Comparison of ENCODE assay signal across 13 cellular contexts in genomic region chr12:104524433-104524832, GRCh38.
DNase-seq lines count a peak whose midpoint lies in the region; ATAC-seq and TF ChIP-seq lines count a peak whose summit lies in the region.
"Had no signal": no experiment of that assay in that cellular context is flagged by ENCODE, and none has a peak within 500 bp of the region (broad histone marks: within the 10 kb centered on the region; RNA-seq: fewer than 3 reads in every experiment).

No MANE protein-coding gene starts in this region.

- CTCF ChIA-PET in activated B cell treated with CpG ODN at 0.5 μM for 24 hours (lab: Charles Lee), result interaction anchor here (1.3 to 1.7 kb wide), 3 partner anchors 45 to 143 kb away, joined by 3 to 4 read pairs (median 4); no protein-coding TSS in a partner anchor

- in situ Hi-C loops in ACHN (cut with HindIII; ENCODE audit: low pct_ligation_motif_present, low pct_unique_long_range_greater_than_20kb, low sequenced_read_pairs), result no loop called here

- no peak for ATAC-seq in activated T-cell treated with anti-CD3 and anti-CD28 coated beads, Interleukin-2, amount 50 U/mL, for 72 hours (replicated peaks in 1 of 2)
- ATAC-seq in activated T-cell treated with anti-CD3 and anti-CD28 coated beads, Interleukin-2, amount 50 U/mL, for 4 hours, result no peak
- ATAC-seq in activated B cell treated with CpG ODN at 0.5 μM for 24 hours (ENCODE audit: low read depth) (no peak), natural killer cell (no peak), GM21717 (IDR thresholded peaks at IDR 0.05; ENCODE audit: unreplicated experiment) (no peak)
- ATAC-seq: HepG2 had no signal

- H3K4me1 ChIP-seq in endodermal cell (ENCODE audit: control insufficient read depth, insufficient read depth, low read length), result peaks cover 28% of the 10 kb centered on the region

- peak overlapping the region; percentile 29 for H3K27ac Mint-ChIP-seq in activated T-cell treated with anti-CD3 and anti-CD28 coated beads, Interleukin-2, amount 50 U/mL, for 72 hours
- peak overlapping the region; percentile 39 for H3K27ac Mint-ChIP-seq in activated B cell treated with CpG ODN at 0.5 μM for 24 hours
- H3K27ac Mint-ChIP-seq in natural killer cell, result peak overlapping the region; percentile 74 to 75
- H3K27ac Mint-ChIP-seq in endodermal cell, result no peak overlapping the region

- TF ChIP-seq CTCF in activated B cell treated with CpG ODN at 0.5 μM for 24 hours (IDR thresholded peaks at IDR 0.05) (no peak), natural killer cell (IDR thresholded peaks at IDR 0.05) (no peak), endodermal cell (conservative IDR thresholded peaks at IDR 0.05) (no peak)

- H3K27ac ChIP-seq in endodermal cell (ENCODE audit: low read depth, low read length), result no peak overlapping the region

- H3K4me1 Mint-ChIP-seq in activated T-cell treated with anti-CD3 and anti-CD28 coated beads, Interleukin-2, amount 50 U/mL, for 72 hours (ENCODE audit: low read depth), result peaks cover 56% of the 10 kb centered on the region
- peaks cover 81% of the 10 kb centered on the region for H3K4me1 Mint-ChIP-seq in activated T-cell treated with anti-CD3 and anti-CD28 coated beads, Interleukin-2, amount 50 U/mL, for 4 hours (ENCODE audit: low read depth)
- H3K4me1 Mint-ChIP-seq in activated B cell treated with CpG ODN at 0.5 μM for 24 hours, result peaks cover 79% of the 10 kb centered on the region
- peaks cover 98 to 99% of the 10 kb centered on the region in 2 donors for H3K4me1 Mint-ChIP-seq in natural killer cell
- peaks cover 74% of the 10 kb centered on the region for H3K4me1 Mint-ChIP-seq in endodermal cell

- H3K9me3 ChIP-seq in endodermal cell (ENCODE audit: control insufficient read depth, low read length), result no peaks in the 10 kb centered on the region

- no peak overlapping the region for H3K9ac ChIP-seq in endodermal cell (ENCODE audit: extremely low read depth, low read length, poor library complexity, severe bottlenecking)

- H3K4me3 ChIP-seq in endodermal cell (ENCODE audit: low read length), result no peak overlapping the region

- intact Hi-C loops in activated B cell treated with CpG ODN at 0.5 μM for 24 hours (cut with micrococcal nuclease), result loop anchor here (5.0 to 10.0 kb wide), 3 partner anchors 47 to 140 kb away; no protein-coding TSS in a partner anchor
- intact Hi-C loops in natural killer cell (cut with micrococcal nuclease), result no loop called here

- WGBS in endodermal cell (ENCODE audit: insufficient coverage in 1 of 2, insufficient read length in 1 of 2), 2 experiments, result 94 to 96% methylated on average over 2 to 4 of the region's 4 CpGs

- peaks cover 2 to 6% of the 10 kb centered on the region in 2 donors for H3K36me3 Mint-ChIP-seq in activated T-cell treated with anti-CD3 and anti-CD28 coated beads, Interleukin-2, amount 50 U/mL, for 72 hours (ENCODE audit: insufficient read depth in 2 of 2)
- peaks cover 2% of the 10 kb centered on the region for H3K36me3 Mint-ChIP-seq in activated T-cell treated with anti-CD3 and anti-CD28 coated beads, Interleukin-2, amount 50 U/mL, for 4 hours (ENCODE audit: insufficient read depth)
- H3K36me3 Mint-ChIP-seq in activated B cell treated with CpG ODN at 0.5 μM for 24 hours (ENCODE audit: low read depth) (peaks cover 15% of the 10 kb centered on the region), natural killer cell (no peaks in the 10 kb centered on the region), endodermal cell (ENCODE audit: low read depth) (peaks cover 3% of the 10 kb centered on the region)

- DNase-seq in activated T-cell treated with anti-CD3 and anti-CD28 coated beads, Interleukin-2, amount 50 U/mL, for 72 hours, result no peak
- no peak for DNase-seq in activated T-cell treated with anti-CD3 and anti-CD28 coated beads, Interleukin-2, amount 50 U/mL, for 4 hours
- DNase-seq in activated B cell treated with CpG ODN at 0.5 μM for 24 hours (no peak), natural killer cell (no peak), NCI-H446 treated with DMSO at 0.1 percent for 48 hours (lab: John Stamatoyannopoulos, UW) (no peak), endodermal cell (no peak), ACHN (no peak)
- DNase-seq: 8988T, GF-D8, Kasumi-1, NCI-H187 had no signal

- peaks cover 0 to 3% of the 10 kb centered on the region in 2 donors for H3K9me3 Mint-ChIP-seq in activated T-cell treated with anti-CD3 and anti-CD28 coated beads, Interleukin-2, amount 50 U/mL, for 72 hours
- peaks cover 6% of the 10 kb centered on the region for H3K9me3 Mint-ChIP-seq in activated T-cell treated with anti-CD3 and anti-CD28 coated beads, Interleukin-2, amount 50 U/mL, for 4 hours
- H3K9me3 Mint-ChIP-seq in activated B cell treated with CpG ODN at 0.5 μM for 24 hours, result peaks cover 7% of the 10 kb centered on the region
- H3K9me3 Mint-ChIP-seq in natural killer cell, result no peaks in the 10 kb centered on the region
- H3K9me3 Mint-ChIP-seq in endodermal cell, result peaks cover 2% of the 10 kb centered on the region

- H3K27me3 ChIP-seq in endodermal cell (ENCODE audit: control insufficient read depth, insufficient read depth, low read length, poor library complexity, severe bottlenecking), result no peaks in the 10 kb centered on the region

- no peaks in the 10 kb centered on the region for H3K36me3 ChIP-seq in endodermal cell (ENCODE audit: control insufficient read depth, insufficient read depth, low read length)

- no peak overlapping the region for H3K4me3 Mint-ChIP-seq in activated T-cell treated with anti-CD3 and anti-CD28 coated beads, Interleukin-2, amount 50 U/mL, for 72 hours
- H3K4me3 Mint-ChIP-seq in activated T-cell treated with anti-CD3 and anti-CD28 coated beads, Interleukin-2, amount 50 U/mL, for 4 hours, result no peak overlapping the region
- H3K4me3 Mint-ChIP-seq in activated B cell treated with CpG ODN at 0.5 μM for 24 hours (no peak overlapping the region), natural killer cell (peak overlapping the region; percentile 10), endodermal cell (no peak overlapping the region)

- H3K27me3 Mint-ChIP-seq in activated T-cell treated with anti-CD3 and anti-CD28 coated beads, Interleukin-2, amount 50 U/mL, for 72 hours (ENCODE audit: low read depth), result no peaks in the 10 kb centered on the region
- no peaks in the 10 kb centered on the region for H3K27me3 Mint-ChIP-seq in activated T-cell treated with anti-CD3 and anti-CD28 coated beads, Interleukin-2, amount 50 U/mL, for 4 hours (ENCODE audit: low read depth)
- H3K27me3 Mint-ChIP-seq in activated B cell treated with CpG ODN at 0.5 μM for 24 hours (no peaks in the 10 kb centered on the region), natural killer cell (ENCODE audit: low read depth in 2 of 2) (no peaks in the 10 kb centered on the region), endodermal cell (ENCODE audit: insufficient read depth) (no peaks in the 10 kb centered on the region)

- POLR2A ChIA-PET in activated B cell treated with CpG ODN at 0.5 μM for 24 hours (lab: Charles Lee), result interaction anchor here (1.0 to 1.6 kb wide), 3 partner anchors 11 to 239 kb away, joined by 3 to 5 read pairs (median 4); no protein-coding TSS in a partner anchor
